8 cellular contexts compared by ENCODE assay signal in genomic region chr4:110533940-110534339, GRCh38. TPM values are rescaled to one million over a fixed set of nuclear protein-coding genes. Genes with fewer than 3 reads are reported as not detected.
DNase-seq lines count a peak whose midpoint lies in the region; ATAC-seq, FAIRE-seq and TF ChIP-seq lines count a peak whose summit lies in the region.

No MANE protein-coding gene starts in this region.

- DNase-seq in left cardiac atrium (no peak), heart left ventricle (no peak), RCC 7860 (ENCODE audit: low spot score) (peak; percentile 90), fibroblast of the conjunctiva (ENCODE audit: low read depth) (peak; percentile 95), GM13976 (ENCODE audit: low spot score) (no peak)
- DNase-seq in stimulated activated naive CD4-positive, alpha-beta T cell (lab: John Stamatoyannopoulos, UW): no peak
- DNase-seq in effector CD8-positive, alpha-beta T cell (lab: John Stamatoyannopoulos, UW): no peak

- in situ Hi-C loops in GM13976 (cut with MboI; ENCODE audit: low sequenced_read_pairs, unreplicated experiment): no loop called here

- no peaks in the 10 kb centered on the region for H3K4me1 ChIP-seq in heart left ventricle

- TF ChIP-seq POLR2A in heart left ventricle (IDR thresholded peaks at IDR 0.05): no peak

- FAIRE-seq in RCC 7860 (lab: Jason Lieb, UNC): peak; percentile 92

- no peaks in the 10 kb centered on the region for H3K27me3 ChIP-seq in heart left ventricle

- no peak overlapping the region for H3K4me3 ChIP-seq in heart left ventricle

- 52 to 63% (median 58%) methylated on average over 3 of the region's 3 CpGs for WGBS in heart left ventricle, 4 donors

- ATAC-seq in left cardiac atrium (peak; percentile 44 to 89), heart left ventricle (no peak), GM18520 (IDR thresholded peaks at IDR 0.05; ENCODE audit: unreplicated experiment) (no peak)

- H3K9me3 ChIP-seq in heart left ventricle: peaks cover 0 to 17% (median 0%) of the 10 kb centered on the region in 12 donors

- H3K36me3 ChIP-seq in heart left ventricle: peaks cover 0 to 4% (median 0%) of the 10 kb centered on the region in 9 donors

- TF ChIP-seq CTCF in heart left ventricle (IDR thresholded peaks at IDR 0.05): no peak
- TF ChIP-seq CTCF in GM13976 (IDR thresholded peaks at IDR 0.05; ENCODE audit: borderline replicate concordance, control extremely low read depth, extremely low read depth, insufficient read depth, missing control alignments): no peak

- no peak overlapping the region for H3K27ac ChIP-seq in heart left ventricle

- intact Hi-C loops in left cardiac atrium (cut with DNase I) (no loop called here), heart left ventricle (cut with DNase I) (no loop called here)

RNA-seq across cellular contexts. Expression of gene ENPEP, which starts 58.0 kb away (rescaled TPM):
- 10 to 100 TPM in 1 of 2 donors, 1 to 10 TPM in 1; 7.4 to 12.2 TPM for total RNA-seq in left cardiac atrium
- 1 to 10 TPM; 1.3 to 9.3 (median 4.2) TPM for total RNA-seq in heart left ventricle
- 1 to 10 TPM; 1.3 to 4.4 TPM for polyA plus RNA-seq in heart left ventricle

Comparison
In these comparisons a context has a peak if more than half of its experiments do, and no peak if none do; other contexts are left out.
1. ATAC-seq: peak in left cardiac atrium (2 of 2); none in heart left ventricle (0 of 4) and GM18520 (single experiment).
2. DNase-seq: peak in RCC 7860 (single experiment) and fibroblast of the conjunctiva (single experiment); none in left cardiac atrium (single experiment), heart left ventricle (0 of 5), stimulated activated naive CD4-positive, alpha-beta T cell (0 of 6), GM13976 (single experiment) and effector CD8-positive, alpha-beta T cell (single experiment).